Comparison of ENCODE assay signal across 8 cellular contexts in the genomic region with DNA sequence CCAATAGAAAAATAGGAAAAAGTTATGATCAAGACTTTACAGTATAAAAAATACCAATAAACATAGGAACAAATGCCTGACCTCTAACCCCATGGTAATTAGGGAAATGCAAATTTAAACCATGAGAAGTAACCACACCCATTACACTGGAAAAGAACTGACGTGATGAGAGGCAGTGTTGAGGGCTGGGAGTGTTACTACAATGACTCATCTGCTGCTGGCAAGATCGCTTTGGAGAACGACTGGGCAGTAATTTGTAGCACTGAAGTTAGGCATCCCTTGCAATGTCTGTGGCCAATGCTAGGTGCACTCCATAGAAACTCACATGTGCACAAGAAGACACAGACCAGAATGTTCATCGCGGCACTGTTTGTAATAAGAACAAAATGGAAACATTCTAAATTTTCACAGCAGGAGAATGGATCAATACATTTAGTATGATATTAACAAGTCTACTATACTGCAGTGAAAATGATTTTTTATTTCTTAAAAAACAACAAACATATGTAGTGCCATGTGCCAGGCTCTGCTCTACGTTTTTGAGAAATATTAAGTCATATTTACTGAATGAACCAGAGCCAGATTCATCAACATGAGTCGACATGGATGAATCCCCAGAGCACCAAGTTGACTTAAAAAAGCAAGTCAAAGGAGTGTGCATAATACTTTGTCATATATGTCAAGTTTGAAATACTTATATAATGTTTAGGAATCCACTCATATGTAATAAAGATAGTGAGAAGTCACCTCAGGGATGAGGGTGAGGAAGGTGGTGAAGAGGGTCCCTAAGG. TPM values are rescaled to one million over a fixed set of nuclear protein-coding genes. Genes with fewer than 3 reads are reported as not detected.
DNase-seq lines count a peak whose midpoint lies in the region; ATAC-seq and TF ChIP-seq lines count a peak whose summit lies in the region.

No MANE protein-coding gene starts in this region.

- H3K36me3 ChIP-seq in IMR-90 (ENCODE audit: control insufficient read depth, insufficient read depth, low read length) (no peaks in the 10 kb centered on the region), kidney epithelial cell (ENCODE audit: control insufficient read depth, insufficient read depth, low read length) (no peaks in the 10 kb centered on the region), sigmoid colon (no peaks in the 10 kb centered on the region)

- H3K79me1 ChIP-seq in IMR-90 (ENCODE audit: low read depth in 1 of 2, low read length in 2 of 2) = no peaks in the 10 kb centered on the region

- BruUV-seq in IMR-90 (replicated peaks; lab: Mats Ljungman, UMichigan) = no TSS peak

- H3K4ac ChIP-seq in IMR-90 (ENCODE audit: low read depth, low read length) = no peak overlapping the region

- intact Hi-C loops in IMR-90 (cut with micrococcal nuclease) = loop anchor here (5.0 kb wide), 1 partner anchor 127 kb away; no protein-coding TSS in a partner anchor
- intact Hi-C loops in sigmoid colon (cut with DNase I) = no loop called here

- H3K27me3 Mint-ChIP-seq in activated T-helper 17 cell treated with anti-CD3 and anti-CD28 coated beads, Interleukin-2, amount 50 U/mL, for 72 hours = peaks cover 31% of the 10 kb centered on the region

- peaks cover 43% of the 10 kb centered on the region for H3K27me3 ChIP-seq in IMR-90 (ENCODE audit: control insufficient read depth, insufficient read depth, low read length)
- peaks cover 18% of the 10 kb centered on the region for H3K27me3 ChIP-seq in kidney epithelial cell (ENCODE audit: control insufficient read depth, insufficient read depth, low read length)
- peaks cover 12 to 77% (median 42%) of the 10 kb centered on the region in 3 donors for H3K27me3 ChIP-seq in sigmoid colon

- H2BK15ac ChIP-seq in IMR-90 (ENCODE audit: low read depth, low read length) = no peak overlapping the region

- H3K9me3 Mint-ChIP-seq in activated T-helper 17 cell treated with anti-CD3 and anti-CD28 coated beads, Interleukin-2, amount 50 U/mL, for 72 hours = no peaks in the 10 kb centered on the region

- no peak overlapping the region for H2BK5ac ChIP-seq in IMR-90 (ENCODE audit: low read depth, low read length, poor library complexity, severe bottlenecking)

- H2BK20ac ChIP-seq in IMR-90 (ENCODE audit: low read depth, low read length) = no peak overlapping the region

- dilution Hi-C loops in IMR-90 (cut with HindIII; ENCODE audit: low sequenced_read_pairs, unreplicated experiment) = no loop called here

- H3K27ac ChIP-seq in IMR-90 (ENCODE audit: insufficient read depth, low read length) = no peak overlapping the region
- H3K27ac ChIP-seq in sigmoid colon = no peak overlapping the region

- no peak for TF ChIP-seq POLR2A in IMR-90 (IDR thresholded peaks at IDR 0.05; ENCODE audit: low read depth, low read length)
- no peak for TF ChIP-seq POLR2A in sigmoid colon (IDR thresholded peaks at IDR 0.05)

- H3K27ac Mint-ChIP-seq in activated T-helper 17 cell treated with anti-CD3 and anti-CD28 coated beads, Interleukin-2, amount 50 U/mL, for 72 hours = no peak overlapping the region

- H4K8ac ChIP-seq in IMR-90 (ENCODE audit: low read depth in 2 of 2, low read length in 2 of 2) = no peak overlapping the region

- TF ChIP-seq CTCF in IMR-90 (conservative IDR thresholded peaks at IDR 0.05; ENCODE audit: low read depth, low read length) = no peak
- TF ChIP-seq CTCF in kidney epithelial cell (IDR thresholded peaks at IDR 0.05; ENCODE audit: insufficient read depth, low read length, poor library complexity, severe bottlenecking) = no peak
- no peak for TF ChIP-seq CTCF in sigmoid colon (IDR thresholded peaks at IDR 0.05)

- no peak overlapping the region for H3K23ac ChIP-seq in IMR-90 (ENCODE audit: low read depth, low read length)

- peak; percentile 50 for DNase-seq in Caki2 (ENCODE audit: low read depth)
- DNase-seq in IMR-90 = peak; percentile 67
- DNase-seq in kidney epithelial cell (ENCODE audit: low read depth) = peak; percentile 43
- DNase-seq in DMS114 treated with DMSO at 0.1 percent for 48 hours (lab: John Stamatoyannopoulos, UW; ENCODE audit: unreplicated experiment) = no peak
- DNase-seq in sigmoid colon = no peak
- DNase-seq in Ammon's horn (ENCODE audit: low spot score) = no peak

- H4K91ac ChIP-seq in IMR-90 (ENCODE audit: insufficient read depth, low read depth, low read length) = no peak overlapping the region

- WGBS in IMR-90 (ENCODE audit: extremely low coverage in 2 of 2, insufficient read length in 1 of 2), 2 experiments = 0% methylated on average over 1 of the region's 7 CpGs; no CpG with 5 or more reads in 1 of the 2 experiments
- whole genome bisulfite sequencing in sigmoid colon, 2 donors = 43 to 52% methylated on average over 7 of the region's 7 CpGs

- peaks cover 3% of the 10 kb centered on the region; the same call in 1 of the 2 replicates for H3K4me1 ChIP-seq in IMR-90 (ENCODE audit: control insufficient read depth, insufficient read depth, low read length)
- H3K4me1 ChIP-seq in sigmoid colon = peaks cover 0 to 19% (median 15%) of the 10 kb centered on the region in 4 donors

- no peak overlapping the region for H3K14ac ChIP-seq in IMR-90 (replicated peaks; ENCODE audit: low read depth, low read length)

- H2AK9ac ChIP-seq in IMR-90 (replicated peaks; ENCODE audit: low read depth, low read length, poor library complexity) = no peak overlapping the region

- in situ Hi-C loops in Caki2 (cut with HindIII; ENCODE audit: low pct_unique_long_range_greater_than_20kb, low sequenced_read_pairs) = no loop called here
- in situ Hi-C loops in IMR-90 (cut with MboI; ENCODE audit: low sequenced_read_pairs) = no loop called here

- H3K9me3 ChIP-seq in IMR-90 (ENCODE audit: control insufficient read depth, insufficient read depth, low read length) (no peaks in the 10 kb centered on the region), sigmoid colon (no peaks in the 10 kb centered on the region)

- no peak overlapping the region for H3K18ac ChIP-seq in IMR-90 (ENCODE audit: low read depth, low read length)

- peak; percentile 77 for ATAC-seq in IMR-90 (ENCODE audit: low read depth)
- peak; percentile 85 for ATAC-seq in activated T-helper 17 cell treated with anti-CD3 and anti-CD28 coated beads, Interleukin-2, amount 50 U/mL, for 72 hours (replicated peaks)
- ATAC-seq in HG02840 (IDR thresholded peaks at IDR 0.05; ENCODE audit: low FRiP score, unreplicated experiment) = no peak

- H3K36me3 Mint-ChIP-seq in activated T-helper 17 cell treated with anti-CD3 and anti-CD28 coated beads, Interleukin-2, amount 50 U/mL, for 72 hours (ENCODE audit: low read depth) = no peaks in the 10 kb centered on the region

- no peak overlapping the region for H2AFZ ChIP-seq in IMR-90 (replicated peaks; ENCODE audit: low read length, poor library complexity)

- TF ChIP-seq RAD21 in IMR-90 (IDR thresholded peaks at IDR 0.05; ENCODE audit: low read length) = no peak

- no peak overlapping the region for H2BK120ac ChIP-seq in IMR-90 (ENCODE audit: low read depth, low read length)

- no peaks in the 10 kb centered on the region for H3K9me1 ChIP-seq in IMR-90 (ENCODE audit: insufficient read depth, low read length)

- no peaks in the 10 kb centered on the region for H4K20me1 ChIP-seq in IMR-90 (ENCODE audit: insufficient read depth, low read length)

- H3K56ac ChIP-seq in IMR-90 (ENCODE audit: extremely low read depth, insufficient read depth, low read length) = no peak overlapping the region

- peaks cover 8% of the 10 kb centered on the region for H3K4me1 Mint-ChIP-seq in activated T-helper 17 cell treated with anti-CD3 and anti-CD28 coated beads, Interleukin-2, amount 50 U/mL, for 72 hours

- H3K4me3 ChIP-seq in IMR-90 (ENCODE audit: insufficient read depth, low read depth, low read length) = no peak overlapping the region
- H3K4me3 ChIP-seq in kidney epithelial cell (ENCODE audit: low read depth, low read length) = no peak overlapping the region
- H3K4me3 ChIP-seq in sigmoid colon = no peak overlapping the region

- H3K9ac ChIP-seq in IMR-90 (ENCODE audit: low read depth, low read length) = no peak overlapping the region

- H3K4me3 Mint-ChIP-seq in activated T-helper 17 cell treated with anti-CD3 and anti-CD28 coated beads, Interleukin-2, amount 50 U/mL, for 72 hours = peak overlapping the region; percentile 74

- CTCF ChIA-PET in IMR-90 (lab: Yijun Ruan, JAX) = interaction anchor here (1.0 to 2.9 kb wide), 2 partner anchors 10 to 153 kb away, joined by 3 to 9 read pairs; no protein-coding TSS in a partner anchor

- POLR2A ChIA-PET in IMR-90 (lab: Charles Lee; ENCODE audit: unreplicated experiment) = no interaction called here

- TF ChIP-seq EP300 in sigmoid colon (IDR thresholded peaks at IDR 0.05) = no peak

- H3K4me2 ChIP-seq in IMR-90 (ENCODE audit: low read depth, low read length) = peak overlapping the region; percentile 27; the same call in 1 of the 2 replicates

- H4K5ac ChIP-seq in IMR-90 (ENCODE audit: low read depth, low read length) = no peak overlapping the region

- no peak overlapping the region for H2AK5ac ChIP-seq in IMR-90 (ENCODE audit: low read depth, low read length)

TF ChIP-seq in IMR-90, 13 proteins besides CTCF, POLR2A, EP300 and RAD21:
- TF ChIP-seq FOS (IDR thresholded peaks at IDR 0.05; ENCODE audit: low read depth, low read length) = 0 out of 2 replicates have a peak, but pooled peaks have one; percentile 23
- TF ChIP-seq, protein P1, sequence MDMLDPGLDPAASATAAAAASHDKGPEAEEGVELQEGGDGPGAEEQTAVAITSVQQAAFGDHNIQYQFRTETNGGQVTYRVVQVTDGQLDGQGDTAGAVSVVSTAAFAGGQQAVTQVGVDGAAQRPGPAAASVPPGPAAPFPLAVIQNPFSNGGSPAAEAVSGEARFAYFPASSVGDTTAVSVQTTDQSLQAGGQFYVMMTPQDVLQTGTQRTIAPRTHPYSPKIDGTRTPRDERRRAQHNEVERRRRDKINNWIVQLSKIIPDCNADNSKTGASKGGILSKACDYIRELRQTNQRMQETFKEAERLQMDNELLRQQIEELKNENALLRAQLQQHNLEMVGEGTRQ (IDR thresholded peaks at IDR 0.05; ENCODE audit: low read depth, low read length) = no peak
TF ChIP-seq in IMR-90: peak in this region for 1.

RNA-seq across cellular contexts. Expression of gene EPHB3, which starts 37.6 kb away (rescaled TPM):
- total RNA-seq in Caki2 (2014; rRNA removed; shearing (Covaris generic); ENCODE audit: low replicate concordance) = 0.20 TPM in 1 of 2 replicates, not detected in the other
- total RNA-seq in IMR-90 (2012; rRNA removed) = 0.72 and 0.83 TPM in 2 replicates
- 2.2 and 2.9 TPM in 2 replicates for polyA plus RNA-seq in IMR-90 (2012; rRNA removed)
- polyA plus RNA-seq in IMR-90 (2012; cell fraction: cytosol; rRNA removed) = 1.6 and 3.6 TPM in 2 replicates
- 14.5 and 15.0 TPM in 2 replicates for polyA plus RNA-seq in IMR-90 (2012; cell fraction: nucleus; rRNA removed; ENCODE audit: low replicate concordance)
- under 1 TPM in 1 of 2 donors, not detected in 1; 0.11 TPM for total RNA-seq in activated T-helper 17 cell treated with anti-CD3 and anti-CD28 coated beads, Interleukin-2, amount 50 U/mL, for 72 hours
- 1.0 and 1.5 TPM in 2 replicates for total RNA-seq in kidney epithelial cell
- 1 to 10 TPM; 1.8 to 2.8 (median 2.2) TPM for total RNA-seq in sigmoid colon
- 10 to 100 TPM in 1 of 3 donors, 1 to 10 TPM in 2; 1.6 to 20.2 (median 1.8) TPM for polyA plus RNA-seq in sigmoid colon

Comparison
In these comparisons a context has a peak if more than half of its experiments do, and no peak if none do; other contexts are left out.
1. DNase-seq: peak in Caki2 (single experiment), IMR-90 (single experiment) and kidney epithelial cell (single experiment); none in DMS114 treated with DMSO at 0.1 percent for 48 hours (single experiment), sigmoid colon (single experiment) and Ammon's horn (single experiment).